In the genomic region with DNA sequence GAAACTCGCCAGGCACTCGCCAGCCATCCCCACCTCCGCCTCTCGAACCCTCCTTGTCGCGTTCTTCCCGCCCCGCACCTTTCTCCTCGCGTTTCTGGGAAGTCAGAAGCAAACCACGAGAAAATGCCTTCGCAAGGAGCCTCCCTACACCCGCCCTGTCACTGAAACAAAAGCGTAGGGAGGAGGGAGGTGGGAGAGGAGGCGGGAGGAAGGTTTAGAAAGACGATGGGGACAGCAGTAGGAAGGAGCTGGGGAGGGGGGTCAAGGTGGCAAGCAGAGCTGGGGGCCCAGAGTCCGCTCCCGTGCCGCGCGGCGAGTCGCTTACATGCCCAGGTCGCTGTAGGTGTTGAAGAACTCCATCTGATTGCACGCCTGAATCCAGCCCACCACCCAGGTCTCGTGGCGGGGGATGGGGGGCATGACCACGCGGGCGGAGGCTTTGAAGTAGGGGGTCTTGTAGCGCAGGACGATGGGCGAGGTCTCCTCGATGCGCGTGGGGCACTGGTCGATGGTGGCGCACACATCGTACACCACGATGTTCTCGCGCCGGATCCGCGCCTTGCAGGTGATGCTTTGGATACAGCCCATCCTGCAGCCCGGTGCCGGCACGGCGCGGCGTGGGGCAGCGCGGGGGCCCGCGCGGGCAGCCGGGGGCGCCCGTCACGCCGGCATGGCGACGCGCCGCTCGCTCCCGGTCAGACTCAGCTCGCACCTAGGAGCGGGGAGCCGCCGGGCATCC, we compare ENCODE assay signal across 8 cellular contexts. TPM values are rescaled to one million over a fixed set of nuclear protein-coding genes. Genes with fewer than 3 reads are reported as not detected.
DNase-seq lines count a peak whose midpoint lies in the region; ATAC-seq and TF ChIP-seq lines count a peak whose summit lies in the region.

No MANE protein-coding gene starts in this region.

- ATAC-seq in GM19324 (IDR thresholded peaks at IDR 0.05; ENCODE audit: low FRiP score, unreplicated experiment) (peak; percentile 11), HG03439 (IDR thresholded peaks at IDR 0.05; ENCODE audit: unreplicated experiment) (no peak), HG03460 (IDR thresholded peaks at IDR 0.05; ENCODE audit: unreplicated experiment) (no peak)
- no peak for ATAC-seq in natural killer cell treated with Interleukin-12 subunit alpha and Interleukin-12 subunit beta and Interleukin-15 and Interleukin-18, amount 100 ng/mL, for 72 hours

- H3K4me3 Mint-ChIP-seq in endothelial cell (ENCODE audit: unreplicated experiment) = peak overlapping the region; percentile 82
- peak overlapping the region; percentile 31 for H3K4me3 Mint-ChIP-seq in natural killer cell treated with Interleukin-12 subunit alpha and Interleukin-12 subunit beta and Interleukin-15 and Interleukin-18, amount 100 ng/mL, for 72 hours

- peaks cover 4% of the 10 kb centered on the region for H3K27me3 Mint-ChIP-seq in endothelial cell (ENCODE audit: unreplicated experiment)
- peaks cover 43 to 55% of the 10 kb centered on the region in 2 donors for H3K27me3 Mint-ChIP-seq in natural killer cell treated with Interleukin-12 subunit alpha and Interleukin-12 subunit beta and Interleukin-15 and Interleukin-18, amount 100 ng/mL, for 72 hours

- peaks cover 3% of the 10 kb centered on the region for H3K4me1 Mint-ChIP-seq in endothelial cell (ENCODE audit: unreplicated experiment)
- H3K4me1 Mint-ChIP-seq in natural killer cell treated with Interleukin-12 subunit alpha and Interleukin-12 subunit beta and Interleukin-15 and Interleukin-18, amount 100 ng/mL, for 72 hours (ENCODE audit: low read depth in 2 of 2) = peaks cover 0 to 5% of the 10 kb centered on the region in 2 donors

- no peaks in the 10 kb centered on the region for H3K9me3 Mint-ChIP-seq in endothelial cell (ENCODE audit: unreplicated experiment)
- H3K9me3 Mint-ChIP-seq in natural killer cell treated with Interleukin-12 subunit alpha and Interleukin-12 subunit beta and Interleukin-15 and Interleukin-18, amount 100 ng/mL, for 72 hours = no peaks in the 10 kb centered on the region

- TF ChIP-seq CTCF in AG09309 (IDR thresholded peaks at IDR 0.05; ENCODE audit: control insufficient read depth, insufficient read depth, low read depth, low read length, missing control alignments) (no peak), endothelial cell (IDR thresholded peaks at IDR 0.05; ENCODE audit: unreplicated experiment) (no peak)

- H3K4me3 ChIP-seq in AG09309 (ENCODE audit: control insufficient read depth, low read depth, low read length) = peak overlapping the region; percentile 9; the same call in 1 of the 2 replicates

- DNase-seq in AG09309 (ENCODE audit: low read depth) (no peak), SK-N-DZ (ENCODE audit: low spot score) (peak; percentile 42), endothelial cell (ENCODE audit: low spot score) (peak; percentile 15), middle frontal gyrus (ENCODE audit: extremely low spot score, low spot score) (no peak)
- no peak for DNase-seq in natural killer cell treated with Interleukin-12 subunit alpha and Interleukin-12 subunit beta and Interleukin-15 and Interleukin-18, amount 100 ng/mL, for 72 hours (ENCODE audit: low spot score)

- no peak overlapping the region for H3K27ac Mint-ChIP-seq in endothelial cell (ENCODE audit: unreplicated experiment)
- H3K27ac Mint-ChIP-seq in natural killer cell treated with Interleukin-12 subunit alpha and Interleukin-12 subunit beta and Interleukin-15 and Interleukin-18, amount 100 ng/mL, for 72 hours = no peak overlapping the region

- H3K36me3 Mint-ChIP-seq in endothelial cell (ENCODE audit: low read depth, unreplicated experiment) = no peaks in the 10 kb centered on the region
- no peaks in the 10 kb centered on the region for H3K36me3 Mint-ChIP-seq in natural killer cell treated with Interleukin-12 subunit alpha and Interleukin-12 subunit beta and Interleukin-15 and Interleukin-18, amount 100 ng/mL, for 72 hours

RNA-seq across cellular contexts. Expression of gene FAM78B, which starts 1.0 kb away (rescaled TPM):
- 4.3 and 6.3 TPM in 2 replicates for polyA plus RNA-seq in SK-N-DZ (2014; cell fraction: cytosol; rRNA removed)
- polyA plus RNA-seq in SK-N-DZ (2014; cell fraction: nucleus; rRNA removed) = 5.0 and 5.6 TPM in 2 replicates
- 1.3 TPM for total RNA-seq in endothelial cell (ENCODE audit: unreplicated experiment)
- under 1 TPM in 1 of 2 donors, not detected in 1; 0.47 TPM for total RNA-seq in natural killer cell treated with Interleukin-12 subunit alpha and Interleukin-12 subunit beta and Interleukin-15 and Interleukin-18, amount 100 ng/mL, for 72 hours

Comparison
In these comparisons a context has a peak if more than half of its experiments do, and no peak if none do; other contexts are left out.
1. DNase-seq: peak in SK-N-DZ (single experiment) and endothelial cell (single experiment); none in AG09309 (single experiment), natural killer cell treated with Interleukin-12 subunit alpha and Interleukin-12 subunit beta and Interleukin-15 and Interleukin-18, amount 100 ng/mL, for 72 hours (single experiment) and middle frontal gyrus (single experiment).